8 cellular contexts compared by ENCODE assay signal in genomic region chr7:132245539-132245938, GRCh38.
"Had no signal": no experiment of that assay in that cellular context is flagged by ENCODE, and none has a peak within 500 bp of the region (broad histone marks: within the 10 kb centered on the region; RNA-seq: fewer than 3 reads in every experiment).

No MANE protein-coding gene starts in this region.

- FAIRE-seq: HepG2, HTR-8/SVneo had no signal

- DNase-seq: IMR-90, Karpas-422, KBM-7, KG1 had no signal

- ATAC-seq: HepG2 had no signal

- H3K27ac ChIP-seq: HL-60, KMS-11 had no signal

- H3K9ac ChIP-seq: KMS-11 had no signal

- H3K4me2 ChIP-seq: KMS-11 had no signal
